In the genomic region with DNA sequence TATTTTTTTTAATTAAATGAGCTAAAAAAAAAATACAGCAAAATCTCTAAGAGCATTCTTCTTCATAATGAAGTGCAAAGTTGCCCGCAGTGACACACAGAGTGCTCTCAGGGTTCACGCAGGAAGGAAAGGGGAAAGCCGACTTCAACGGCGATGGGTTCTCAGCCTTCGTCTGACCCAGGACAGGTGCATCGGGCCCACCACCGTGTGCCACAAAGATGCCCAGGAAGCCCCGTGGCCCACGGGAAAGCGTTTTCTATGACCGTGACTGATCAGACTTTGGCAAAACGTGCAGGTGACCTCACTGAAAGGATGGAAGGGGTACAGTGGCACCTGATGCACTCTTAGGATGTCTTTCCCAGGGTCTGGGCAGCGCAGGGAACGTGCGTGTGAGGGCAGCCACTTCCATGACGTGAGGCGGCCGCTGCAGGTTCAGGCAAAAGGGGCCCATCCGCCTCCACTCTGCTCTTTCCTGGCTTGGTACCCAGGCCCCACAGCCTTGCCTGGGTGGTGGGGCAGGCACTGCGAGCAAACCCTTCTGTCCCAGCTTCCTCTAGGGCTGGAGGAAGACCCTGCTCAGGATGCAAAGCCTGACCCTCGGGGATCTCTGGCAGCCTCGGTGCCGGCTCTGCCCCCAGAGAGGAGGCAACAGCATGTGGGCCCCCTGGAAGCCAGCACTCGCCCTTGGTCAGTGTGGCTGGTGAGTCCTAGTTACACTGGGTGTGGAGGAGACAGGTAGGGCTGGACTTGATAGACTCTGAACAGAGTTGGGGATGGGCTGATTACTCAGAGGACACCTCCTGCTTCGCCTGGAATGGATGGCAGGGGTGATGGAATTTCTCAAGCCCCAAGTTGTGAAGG, we compare ENCODE assay signal across 23 cellular contexts. TPM values are rescaled to one million over a fixed set of nuclear protein-coding genes. Genes with fewer than 3 reads are reported as not detected.
DNase-seq lines count a peak whose midpoint lies in the region; ATAC-seq and TF ChIP-seq lines count a peak whose summit lies in the region.
"Had no signal": no experiment of that assay in that cellular context is flagged by ENCODE, and none has a peak within 500 bp of the region (broad histone marks: within the 10 kb centered on the region; RNA-seq: fewer than 3 reads in every experiment).

No MANE protein-coding gene starts in this region.

- no peak overlapping the region for H3K4me3 Mint-ChIP-seq in activated CD4-positive, alpha-beta T cell treated with anti-CD3 and anti-CD28 coated beads, Interleukin-2, amount 10 ng/mL, durations not matched to agents 7 days and 5 days
- H3K4me3 Mint-ChIP-seq in CD4-positive, alpha-beta memory T cell: peak overlapping the region in 4 of 8 donors; percentile 33 to 66 (median 48)
- no peak overlapping the region for H3K4me3 Mint-ChIP-seq in activated CD8-positive, alpha-beta T cell treated with anti-CD3 and anti-CD28 coated beads for 36 hours
- H3K4me3 Mint-ChIP-seq in immature natural killer cell: peak overlapping the region in 2 of 5 donors; percentile 29 to 38

- peak; percentile 5 for ATAC-seq in activated CD8-positive, alpha-beta T cell treated with anti-CD3 and anti-CD28 coated beads for 36 hours
- ATAC-seq in HG03135 (IDR thresholded peaks at IDR 0.05; ENCODE audit: unreplicated experiment) (no peak), HG03571 (IDR thresholded peaks at IDR 0.05; ENCODE audit: unreplicated experiment) (no peak)

- H3K27me3 ChIP-seq in CD4-positive, alpha-beta memory T cell (ENCODE audit: insufficient read depth, low read length): no peaks in the 10 kb centered on the region
- H3K27me3 ChIP-seq: adrenal gland, right atrium auricular region had no signal

- H3K27me3 Mint-ChIP-seq in activated CD4-positive, alpha-beta T cell treated with anti-CD3 and anti-CD28 coated beads, Interleukin-2, amount 10 ng/mL, durations not matched to agents 7 days and 5 days: no peaks in the 10 kb centered on the region
- no peaks in the 10 kb centered on the region for H3K27me3 Mint-ChIP-seq in CD4-positive, alpha-beta memory T cell
- no peaks in the 10 kb centered on the region for H3K27me3 Mint-ChIP-seq in activated CD8-positive, alpha-beta T cell treated with anti-CD3 and anti-CD28 coated beads for 36 hours
- peaks cover 3 to 7% (median 6%) of the 10 kb centered on the region in 3 donors for H3K27me3 Mint-ChIP-seq in immature natural killer cell (ENCODE audit: low read depth in 3 of 3)

- POLR2A ChIA-PET in activated CD4-positive, alpha-beta T cell treated with anti-CD3 and anti-CD28 coated beads, Interleukin-2, amount 10 ng/mL, durations not matched to agents 7 days and 5 days (lab: Charles Lee): no interaction called here
- POLR2A ChIA-PET in CD4-positive, alpha-beta memory T cell (lab: Charles Lee; ENCODE audit: partially characterized antibody): interaction anchor here (0.7 to 1.2 kb wide), 2 partner anchors 8 to 14 kb away, joined by 3 to 5 read pairs; a partner anchor contains a TSS
- POLR2A ChIA-PET in activated CD8-positive, alpha-beta T cell treated with anti-CD3 and anti-CD28 coated beads for 36 hours (lab: Charles Lee): interaction anchor here (1.1 to 2.8 kb wide), 2 partner anchors 9 to 10 kb away, joined by 3 to 19 read pairs; a partner anchor contains a TSS

- peaks cover 27% of the 10 kb centered on the region for H3K4me1 ChIP-seq in CD4-positive, alpha-beta memory T cell (ENCODE audit: insufficient read depth, low read length)

- H3K9me3 ChIP-seq in CD4-positive, alpha-beta memory T cell (ENCODE audit: control insufficient read depth in 1 of 2, low read length in 2 of 2): no peaks in the 10 kb centered on the region
- H3K9me3 ChIP-seq: adrenal gland, right atrium auricular region had no signal

- peaks cover 37% of the 10 kb centered on the region for H3K36me3 ChIP-seq in CD4-positive, alpha-beta memory T cell (ENCODE audit: insufficient read depth, low read length)

- intact Hi-C loops in CD4-positive, alpha-beta memory T cell (cut with micrococcal nuclease): no loop called here
- intact Hi-C loops in activated CD8-positive, alpha-beta T cell treated with anti-CD3 and anti-CD28 coated beads for 36 hours (cut with micrococcal nuclease): no loop called here

- no peak overlapping the region for H3K27ac ChIP-seq in CD4-positive, alpha-beta memory T cell (ENCODE audit: low read depth, low read length)
- H3K27ac ChIP-seq: adrenal gland, right atrium auricular region had no signal

- peaks cover 21% of the 10 kb centered on the region for H3K36me3 Mint-ChIP-seq in activated CD4-positive, alpha-beta T cell treated with anti-CD3 and anti-CD28 coated beads, Interleukin-2, amount 10 ng/mL, durations not matched to agents 7 days and 5 days (ENCODE audit: low read depth)
- H3K36me3 Mint-ChIP-seq in CD4-positive, alpha-beta memory T cell: peaks cover 17 to 45% of the 10 kb centered on the region in 2 donors
- H3K36me3 Mint-ChIP-seq in activated CD8-positive, alpha-beta T cell treated with anti-CD3 and anti-CD28 coated beads for 36 hours (ENCODE audit: low read depth): peaks cover 22% of the 10 kb centered on the region
- H3K36me3 Mint-ChIP-seq in immature natural killer cell: peaks cover 3 to 19% (median 9%) of the 10 kb centered on the region in 3 donors

- no peak for DNase-seq in activated CD4-positive, alpha-beta T cell treated with anti-CD3 and anti-CD28 coated beads, Interleukin-2, amount 10 ng/mL, durations not matched to agents 7 days and 5 days
- no peak for DNase-seq in activated CD4-positive, alpha-beta T cell treated with anti-CD3 and anti-CD28 coated beads, Interleukin-2, amount 50 U/mL, for 1 hour
- no peak for DNase-seq in CD4-positive, alpha-beta memory T cell
- DNase-seq in activated CD8-positive, alpha-beta T cell treated with anti-CD3 and anti-CD28 coated beads for 36 hours: no peak
- DNase-seq in immature natural killer cell (peak in 1 of 3 donors; percentile 16), H4 (ENCODE audit: low spot score) (no peak)
- DNase-seq: foreskin melanocyte, hippocampal formation, mammary epithelial cell, NCI-H1694, NCI-H69, SHP77 treated with DMSO at 0.1 percent for 48 hours had no signal

- no peaks in the 10 kb centered on the region for H3K9me3 Mint-ChIP-seq in activated CD4-positive, alpha-beta T cell treated with anti-CD3 and anti-CD28 coated beads, Interleukin-2, amount 10 ng/mL, durations not matched to agents 7 days and 5 days
- H3K9me3 Mint-ChIP-seq in CD4-positive, alpha-beta memory T cell: peaks cover 0 to 2% (median 0%) of the 10 kb centered on the region in 8 donors
- no peaks in the 10 kb centered on the region for H3K9me3 Mint-ChIP-seq in activated CD8-positive, alpha-beta T cell treated with anti-CD3 and anti-CD28 coated beads for 36 hours
- H3K9me3 Mint-ChIP-seq in immature natural killer cell: no peaks in the 10 kb centered on the region

- H3K4me3 ChIP-seq in CD4-positive, alpha-beta memory T cell (ENCODE audit: low read length in 2 of 2): no peak overlapping the region
- H3K4me3 ChIP-seq: adrenal gland, right atrium auricular region had no signal

- H3K27ac Mint-ChIP-seq in activated CD4-positive, alpha-beta T cell treated with anti-CD3 and anti-CD28 coated beads, Interleukin-2, amount 10 ng/mL, durations not matched to agents 7 days and 5 days: peak overlapping the region; percentile 19
- H3K27ac Mint-ChIP-seq in CD4-positive, alpha-beta memory T cell: peak overlapping the region in 6 of 7 donors; percentile 57 to 88 (median 80)
- peak overlapping the region; percentile 68 for H3K27ac Mint-ChIP-seq in activated CD8-positive, alpha-beta T cell treated with anti-CD3 and anti-CD28 coated beads for 36 hours
- peak overlapping the region in 5 of 6 donors; percentile 81 to 90 (median 83) for H3K27ac Mint-ChIP-seq in immature natural killer cell

- peaks cover 20% of the 10 kb centered on the region for H3K4me1 Mint-ChIP-seq in activated CD4-positive, alpha-beta T cell treated with anti-CD3 and anti-CD28 coated beads, Interleukin-2, amount 10 ng/mL, durations not matched to agents 7 days and 5 days
- H3K4me1 Mint-ChIP-seq in CD4-positive, alpha-beta memory T cell: peaks cover 13 to 47% (median 19%) of the 10 kb centered on the region in 4 donors
- peaks cover 21% of the 10 kb centered on the region for H3K4me1 Mint-ChIP-seq in activated CD8-positive, alpha-beta T cell treated with anti-CD3 and anti-CD28 coated beads for 36 hours (ENCODE audit: low read depth)
- H3K4me1 Mint-ChIP-seq in immature natural killer cell: peaks cover 31 to 34% of the 10 kb centered on the region in 2 donors

- CTCF ChIA-PET in activated CD4-positive, alpha-beta T cell treated with anti-CD3 and anti-CD28 coated beads, Interleukin-2, amount 10 ng/mL, durations not matched to agents 7 days and 5 days (lab: Charles Lee): interaction anchor here (1.0 kb wide), 1 partner anchor 12 kb away, joined by 5 read pairs; no protein-coding TSS in a partner anchor
- CTCF ChIA-PET in CD4-positive, alpha-beta memory T cell (lab: Charles Lee; ENCODE audit: partially characterized antibody): interaction anchor here (0.9 to 2.0 kb wide), 2 partner anchors 8 to 14 kb away, joined by 3 to 4 read pairs; a partner anchor contains a TSS
- CTCF ChIA-PET in activated CD8-positive, alpha-beta T cell treated with anti-CD3 and anti-CD28 coated beads for 36 hours (lab: Charles Lee): interaction anchor here (0.9 to 1.2 kb wide), 2 partner anchors 14 to 63 kb away, joined by 3 to 4 read pairs; no protein-coding TSS in a partner anchor

- TF ChIP-seq CTCF in activated CD8-positive, alpha-beta T cell treated with anti-CD3 and anti-CD28 coated beads for 36 hours (IDR thresholded peaks at IDR 0.05): no peak

RNA-seq across cellular contexts. Expression of a gene that starts 8.3 kb away (rescaled TPM):
- total RNA-seq in activated CD4-positive, alpha-beta T cell treated with anti-CD3 and anti-CD28 coated beads, Interleukin-2, amount 10 ng/mL, durations not matched to agents 7 days and 5 days: 10 to 100 TPM; 37.7 to 42.7 TPM
- 10 to 100 TPM; 54.5 to 58.0 TPM for total RNA-seq in CD4-positive, alpha-beta memory T cell
- 10 to 100 TPM; 19.0 to 39.8 TPM for polyA plus RNA-seq in CD4-positive, alpha-beta memory T cell
- 10 to 100 TPM; 32.6 to 33.1 TPM for total RNA-seq in activated CD8-positive, alpha-beta T cell treated with anti-CD3 and anti-CD28 coated beads for 36 hours
- 10 to 100 TPM; 19.3 to 28.3 (median 27.7) TPM for polyA plus RNA-seq in immature natural killer cell
- 17.3 and 20.9 TPM in 2 replicates for total RNA-seq in H4 (2014; rRNA removed; shearing (Covaris generic))

RNA-seq across cellular contexts. Expression of a gene that starts 15.4 kb away (rescaled TPM):
- under 1 TPM in 1 of 2 experiments, not detected in 1; 0.71 TPM for total RNA-seq in activated CD4-positive, alpha-beta T cell treated with anti-CD3 and anti-CD28 coated beads, Interleukin-2, amount 10 ng/mL, durations not matched to agents 7 days and 5 days
- total RNA-seq in CD4-positive, alpha-beta memory T cell: 1 to 10 TPM; 3.1 to 4.7 TPM
- 1 to 10 TPM in 1 of 2 donors, under 1 TPM in 1; 0.52 to 1.5 TPM for polyA plus RNA-seq in CD4-positive, alpha-beta memory T cell
- total RNA-seq in activated CD8-positive, alpha-beta T cell treated with anti-CD3 and anti-CD28 coated beads for 36 hours: 1 to 10 TPM; 1.5 to 2.2 TPM
- polyA plus RNA-seq in immature natural killer cell: under 1 TPM in 1 of 3 donors, not detected in 2; 0.96 TPM
- total RNA-seq in H4 (2014; rRNA removed; shearing (Covaris generic)): not detected in 2 replicates
- total RNA-seq: A172, temporal lobe had no signal

RNA-seq across cellular contexts. Expression of a gene that starts 35.7 kb away (rescaled TPM):
- not detected for total RNA-seq in activated CD4-positive, alpha-beta T cell treated with anti-CD3 and anti-CD28 coated beads, Interleukin-2, amount 10 ng/mL, durations not matched to agents 7 days and 5 days
- total RNA-seq in CD4-positive, alpha-beta memory T cell: not detected
- polyA plus RNA-seq in CD4-positive, alpha-beta memory T cell: not detected
- not detected for total RNA-seq in activated CD8-positive, alpha-beta T cell treated with anti-CD3 and anti-CD28 coated beads for 36 hours
- polyA plus RNA-seq in immature natural killer cell: not detected
- total RNA-seq in H4 (2014; rRNA removed; shearing (Covaris generic)): not detected in 2 replicates
- total RNA-seq: A172, adrenal gland, dermis microvascular lymphatic vessel endothelial cell, mammary epithelial cell, OCI-LY7, osteocyte, right atrium auricular region, temporal lobe had no signal
- polyA plus RNA-seq: adrenal gland, esophagus, keratinocyte, mammary epithelial cell had no signal

Comparison
In these comparisons a context has a peak if more than half of its experiments do, and no peak if none do; other contexts are left out.
1. H3K27ac Mint-ChIP-seq: peak in every context shown above with its lines; median percentile 83 in immature natural killer cell; 80 in CD4-positive, alpha-beta memory T cell; 68 in activated CD8-positive, alpha-beta T cell treated with anti-CD3 and anti-CD28 coated beads for 36 hours; 19 in activated CD4-positive, alpha-beta T cell treated with anti-CD3 and anti-CD28 coated beads, Interleukin-2, amount 10 ng/mL, durations not matched to agents 7 days and 5 days.